Comparison of ENCODE assay signal across 1 cellular context in genomic region chr2:45741451-45741850, GRCh38.
TF ChIP-seq lines count a peak whose summit lies in the region.

No MANE protein-coding gene starts in this region.

TF ChIP-seq in H1, 55 proteins besides CTCF, POLR2A, EP300 and RAD21:
- TF ChIP-seq RXRA (IDR thresholded peaks at IDR 0.05; ENCODE audit: insufficient read depth, low read depth, low read length) (no peak), TBP (IDR thresholded peaks at IDR 0.05; ENCODE audit: low read depth, low read length) (no peak), KDM4A (IDR thresholded peaks at IDR 0.05; ENCODE audit: low read depth, low read length, severe bottlenecking) (no peak), RFX5 (IDR thresholded peaks at IDR 0.05; ENCODE audit: borderline replicate concordance, low read depth, low read length) (no peak), SIRT6 (IDR thresholded peaks at IDR 0.05; ENCODE audit: low read length) (no peak), HDAC6 (IDR thresholded peaks at IDR 0.05; ENCODE audit: low read depth, low read length) (no peak), BRCA1 (IDR thresholded peaks at IDR 0.05; ENCODE audit: low read depth, low read length) (no peak)
